8 cellular contexts compared by ENCODE assay signal in the genomic region with DNA sequence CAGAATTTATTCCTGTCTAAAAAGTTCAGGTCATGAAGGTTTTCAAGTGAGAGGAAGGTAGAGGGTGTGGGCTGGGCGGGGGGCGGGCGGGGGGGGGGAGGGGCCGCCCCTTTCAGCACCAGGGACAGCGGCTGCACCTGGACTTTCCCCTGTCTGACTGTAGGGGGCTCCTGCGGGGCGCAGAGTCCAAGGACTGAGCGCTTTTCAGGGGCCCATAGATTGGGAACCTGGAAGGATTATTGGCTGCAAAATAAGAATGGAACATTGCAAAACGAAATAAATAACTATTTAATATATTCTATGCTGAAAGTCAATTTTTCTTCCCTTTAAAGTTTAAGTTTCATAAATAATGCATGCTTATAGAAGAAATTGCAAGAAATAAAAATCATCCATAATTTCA. TPM values are rescaled to one million over a fixed set of nuclear protein-coding genes. Genes with fewer than 3 reads are reported as not detected.
DNase-seq lines count a peak whose midpoint lies in the region; ATAC-seq, FAIRE-seq and TF ChIP-seq lines count a peak whose summit lies in the region.

No MANE protein-coding gene starts in this region.

- CTCF ChIA-PET in GM12878 (lab: Yijun Ruan, JAX) = no interaction called here

- no peak overlapping the region for H3K4me3 Mint-ChIP-seq in activated T-helper 1 cell treated with anti-CD3 and anti-CD28 coated beads, Interleukin-12 subunit alpha, Interleukin-12 subunit beta, Interleukin-2, Interleukin-4 antibody, amounts not matched to agents 30 ng/mL and 10 ng/mL and 1 ng/mL, durations not matched to agents 14 hours and 24 hours and 36 hours

- H3K9ac ChIP-seq in GM12878 (ENCODE audit: control insufficient read depth, insufficient read depth, low read length) = no peak overlapping the region

- ATAC-seq in GM12878 (no peak), GM21528 (IDR thresholded peaks at IDR 0.05; ENCODE audit: low FRiP score, unreplicated experiment) (no peak)

- peak in 2 of 3 experiments; percentile 9 to 43; a peak in 2 of 6 replicates for TF ChIP-seq CTCF in GM12878 (IDR thresholded peaks at IDR 0.05 in 2 of 3, conservative IDR thresholded peaks at IDR 0.05 in 1 of 3; ENCODE audit: control insufficient read depth in 2 of 3, extremely low read depth in 1 of 3, insufficient read depth in 1 of 3, low read depth in 3 of 3, low read length in 3 of 3)
- TF ChIP-seq CTCF in retinal pigment epithelial cell (conservative IDR thresholded peaks at IDR 0.05; ENCODE audit: low read depth, low read length) = peak; percentile 30
- TF ChIP-seq CTCF in GM20000 (IDR thresholded peaks at IDR 0.05; ENCODE audit: extremely low read depth, missing control alignments) = no peak

- SMC1A ChIA-PET in GM12878 (lab: Charles Lee; ENCODE audit: uncharacterized antibody, unreplicated experiment) = no interaction called here

- no TSS peak for BruUV-seq in GM12878 (replicated peaks; lab: Mats Ljungman, UMichigan)

- no peaks in the 10 kb centered on the region for H3K9me3 Mint-ChIP-seq in activated T-helper 1 cell treated with anti-CD3 and anti-CD28 coated beads, Interleukin-12 subunit alpha, Interleukin-12 subunit beta, Interleukin-2, Interleukin-4 antibody, amounts not matched to agents 30 ng/mL and 10 ng/mL and 1 ng/mL, durations not matched to agents 14 hours and 24 hours and 36 hours

- no peak for TF ChIP-seq POLR2A in GM12878 (IDR thresholded peaks at IDR 0.05; ENCODE audit: low read depth, low read length)

- H3K9me3 ChIP-seq in GM12878 (replicated peaks; ENCODE audit: control insufficient read depth, insufficient read depth, low read length) = no peaks in the 10 kb centered on the region

- H4K20me1 ChIP-seq in GM12878 (ENCODE audit: control insufficient read depth, insufficient read depth) = no peaks in the 10 kb centered on the region

- WGBS in GM12878 (ENCODE audit: insufficient coverage, insufficient replicate concordance, low lambda C conversion rate, missing lambda C conversion rate) = 0% methylated on average over 1 of the region's 9 CpGs

- H3K4me1 ChIP-seq in GM12878 (ENCODE audit: control insufficient read depth, insufficient read depth, low read length) = no peaks in the 10 kb centered on the region

- H3K36me3 Mint-ChIP-seq in activated T-helper 1 cell treated with anti-CD3 and anti-CD28 coated beads, Interleukin-12 subunit alpha, Interleukin-12 subunit beta, Interleukin-2, Interleukin-4 antibody, amounts not matched to agents 30 ng/mL and 10 ng/mL and 1 ng/mL, durations not matched to agents 14 hours and 24 hours and 36 hours (ENCODE audit: low read depth) = no peaks in the 10 kb centered on the region

- RAD21 ChIA-PET in GM12878 (lab: Charles Lee; ENCODE audit: unreplicated experiment) = interaction anchor here (0.9 kb wide), 1 partner anchor 551 kb away, joined by 3 read pairs; no protein-coding TSS in a partner anchor

- H3K27ac Mint-ChIP-seq in activated T-helper 1 cell treated with anti-CD3 and anti-CD28 coated beads, Interleukin-12 subunit alpha, Interleukin-12 subunit beta, Interleukin-2, Interleukin-4 antibody, amounts not matched to agents 30 ng/mL and 10 ng/mL and 1 ng/mL, durations not matched to agents 14 hours and 24 hours and 36 hours = no peak overlapping the region

- no peak for FAIRE-seq in GM12878 (lab: Jason Lieb, UNC)

- POLR2A ChIA-PET in GM12878 (lab: Charles Lee) = no interaction called here

- in situ Hi-C loops in GM12878 (cut with MboI) = loop anchor here (25.0 kb wide), 1 partner anchor 755 kb away; no protein-coding TSS in a partner anchor

- H3K4me2 ChIP-seq in GM12878 (ENCODE audit: control insufficient read depth, insufficient read depth) = no peak overlapping the region

- no peak overlapping the region for H2AFZ ChIP-seq in GM12878 (ENCODE audit: control insufficient read depth, low read depth, low read length)

- no peaks in the 10 kb centered on the region; a peak in 1 of 4 replicates for H3K27me3 ChIP-seq in GM12878 (replicated peaks in 1 of 2; ENCODE audit: control insufficient read depth in 2 of 2, insufficient read depth in 2 of 2, low read length in 1 of 2)

- DNase-seq in activated T-helper 1 cell treated with Interleukin-2 at 50 U/mL for 16 hours (ENCODE audit: low read depth) (peak; percentile 16), NCI-H460 (ENCODE audit: extremely low read depth, low read depth) (peak; percentile 15), GM12878 (ENCODE audit: low read depth, low spot score) (peak; percentile 3), retinal pigment epithelial cell (ENCODE audit: low read depth) (no peak), pons (ENCODE audit: low spot score) (no peak), GM20000 (ENCODE audit: low spot score) (no peak)
- DNase-seq in activated T-helper 1 cell treated with anti-CD3 and anti-CD28 coated beads, Interleukin-12 subunit alpha, Interleukin-12 subunit beta, Interleukin-2, Interleukin-4 antibody, amounts not matched to agents 30 ng/mL and 10 ng/mL and 1 ng/mL, durations not matched to agents 14 hours and 24 hours and 36 hours (ENCODE audit: low spot score) = no peak

- H3K79me2 ChIP-seq in GM12878 (ENCODE audit: control insufficient read depth, insufficient read depth, low read length) = no peaks in the 10 kb centered on the region

- H3K27me3 Mint-ChIP-seq in activated T-helper 1 cell treated with anti-CD3 and anti-CD28 coated beads, Interleukin-12 subunit alpha, Interleukin-12 subunit beta, Interleukin-2, Interleukin-4 antibody, amounts not matched to agents 30 ng/mL and 10 ng/mL and 1 ng/mL, durations not matched to agents 14 hours and 24 hours and 36 hours (ENCODE audit: insufficient read depth) = peaks cover 7% of the 10 kb centered on the region

- H3K4me3 ChIP-seq in GM12878 (no peak overlapping the region), retinal pigment epithelial cell (ENCODE audit: low read length) (no peak overlapping the region)

- no peaks in the 10 kb centered on the region for H3K4me1 Mint-ChIP-seq in activated T-helper 1 cell treated with anti-CD3 and anti-CD28 coated beads, Interleukin-12 subunit alpha, Interleukin-12 subunit beta, Interleukin-2, Interleukin-4 antibody, amounts not matched to agents 30 ng/mL and 10 ng/mL and 1 ng/mL, durations not matched to agents 14 hours and 24 hours and 36 hours (ENCODE audit: low read depth)

- peak; percentile 27; the same call in 1 of the 2 replicates for TF ChIP-seq RAD21 in GM12878 (IDR thresholded peaks at IDR 0.05; ENCODE audit: insufficient read depth, low read depth, low read length)

- no peak overlapping the region for H3K27ac ChIP-seq in GM12878 (ENCODE audit: control insufficient read depth, insufficient read depth)

- H3K36me3 ChIP-seq in GM12878 (ENCODE audit: control insufficient read depth in 2 of 2, insufficient read depth in 2 of 2, low read length in 1 of 2) = no peaks in the 10 kb centered on the region

- intact Hi-C loops in activated T-helper 1 cell treated with anti-CD3 and anti-CD28 coated beads, Interleukin-12 subunit alpha, Interleukin-12 subunit beta, Interleukin-2, Interleukin-4 antibody, amounts not matched to agents 30 ng/mL and 10 ng/mL and 1 ng/mL, durations not matched to agents 14 hours and 24 hours and 36 hours (cut with micrococcal nuclease) = no loop called here
- intact Hi-C loops in GM12878 (cut with micrococcal nuclease; ENCODE audit: unreplicated experiment) = loop anchor here (5.0 kb wide), 1 partner anchor 475 kb away; no protein-coding TSS in a partner anchor

- no peak for TF ChIP-seq EP300 in GM12878 (IDR thresholded peaks at IDR 0.05; ENCODE audit: borderline replicate concordance in 1 of 2, control insufficient read depth in 1 of 2, low read depth in 2 of 2, low read length in 2 of 2)

RNA-seq across cellular contexts. Expression of a gene that starts 8.9 kb away (rescaled TPM):
- not detected in 2 replicates for total RNA-seq in activated T-helper 1 cell treated with anti-CD3 and anti-CD28 coated beads, Interleukin-12 subunit alpha, Interleukin-12 subunit beta, Interleukin-2, Interleukin-4 antibody, amounts not matched to agents 30 ng/mL and 10 ng/mL and 1 ng/mL, durations not matched to agents 14 hours and 24 hours and 36 hours
- total RNA-seq in NCI-H460 (2014; rRNA removed; shearing (Covaris generic)) = 2.9 and 3.0 TPM in 2 replicates
- polyA plus RNA-seq in NCI-H460 (2014; cell fraction: nucleus; rRNA removed) = 8.6 and 14.4 TPM in 2 replicates
- total RNA-seq in GM12878 (2013; cell fraction: nucleolus; rRNA removed) = 0.50 and 0.56 TPM in 2 replicates
- 1.6 and 1.7 TPM in 2 replicates for total RNA-seq in GM12878 (2014; rRNA removed)
- total RNA-seq in GM12878 (2014; rRNA removed; fragmentation: Illumina TruSeq; extraction: Trizol) = 0.89 and 1.2 TPM in 2 replicates
- 2.4 and 2.9 TPM in 2 replicates for total RNA-seq in GM12878 (2021)
- polyA plus RNA-seq in GM12878 (2011; ENCODE audit: low read depth) = 0.45 TPM
- polyA plus RNA-seq in GM12878 (2011; rRNA removed) = 4.4 and 4.7 TPM in 2 replicates
- 3.1 and 5.0 TPM in 2 replicates for polyA plus RNA-seq in GM12878 (2011; cell fraction: cytosol; rRNA removed)
- 10.4 and 12.5 TPM in 2 replicates for polyA plus RNA-seq in GM12878 (2011; cell fraction: nucleus; rRNA removed)
- polyA plus RNA-seq in GM12878 (2012) = 0.81 and 0.93 TPM in 2 replicates
- polyA plus RNA-seq in GM12878 (2014; fragmentation: Illumina TruSeq; extraction: Trizol) = 1.1 and 1.5 TPM in 2 replicates
- under 1 TPM; 0.08 to 0.40 TPM for polyA plus RNA-seq in GM12878 (2014; fragmentation: Nextera tagmentation; extraction: Ambion mirVana)
- 3.3 and 3.4 TPM in 2 replicates for polyA plus RNA-seq in GM12878 (2014; rRNA removed)
- polyA plus RNA-seq in GM12878 (2016; fragmentation: Nextera tagmentation; extraction: Ambion mirVana) = 1 to 10 TPM; 1.2 TPM
- polyA minus RNA-seq in GM12878 (2011; rRNA and poly(A)+ RNA removed) = 5.9 and 6.2 TPM in 2 replicates
- 1.6 and 5.6 TPM in 2 replicates for polyA minus RNA-seq in GM12878 (2011; cell fraction: cytosol; rRNA and poly(A)+ RNA removed)
- polyA minus RNA-seq in GM12878 (2011; cell fraction: nucleus; rRNA and poly(A)+ RNA removed) = 5.7 and 9.9 TPM in 2 replicates

RNA-seq across cellular contexts. Expression of a gene that starts 16.8 kb away (rescaled TPM):
- total RNA-seq in activated T-helper 1 cell treated with anti-CD3 and anti-CD28 coated beads, Interleukin-12 subunit alpha, Interleukin-12 subunit beta, Interleukin-2, Interleukin-4 antibody, amounts not matched to agents 30 ng/mL and 10 ng/mL and 1 ng/mL, durations not matched to agents 14 hours and 24 hours and 36 hours = not detected in 2 replicates
- not detected in 2 replicates for total RNA-seq in NCI-H460 (2014; rRNA removed; shearing (Covaris generic))
- polyA plus RNA-seq in NCI-H460 (2014; cell fraction: nucleus; rRNA removed) = not detected in 2 replicates
- not detected in 2 replicates for total RNA-seq in GM12878 (2013; cell fraction: nucleolus; rRNA removed)
- total RNA-seq in GM12878 (2014; rRNA removed) (not detected in 2 replicates), GM12878 (2014; rRNA removed; fragmentation: Illumina TruSeq; extraction: Trizol) (not detected in 2 replicates), GM12878 (2021) (not detected in 2 replicates)
- polyA plus RNA-seq in GM12878 (2011; ENCODE audit: low read depth) = not detected
- polyA plus RNA-seq in GM12878 (2011; rRNA removed) (not detected in 2 replicates), GM12878 (2014; fragmentation: Illumina TruSeq; extraction: Trizol) (not detected in 2 replicates), GM12878 (2014; fragmentation: Nextera tagmentation; extraction: Ambion mirVana) (not detected), GM12878 (2014; rRNA removed) (not detected in 2 replicates), GM12878 (2016; fragmentation: Nextera tagmentation; extraction: Ambion mirVana) (not detected)
- polyA plus RNA-seq in GM12878 (2011; cell fraction: cytosol; rRNA removed) = not detected in 2 replicates
- polyA plus RNA-seq in GM12878 (2011; cell fraction: nucleus; rRNA removed) = not detected in 2 replicates
- not detected in 2 replicates for polyA plus RNA-seq in GM12878 (2012)
- not detected in 2 replicates for polyA minus RNA-seq in GM12878 (2011; rRNA and poly(A)+ RNA removed)
- not detected in 2 replicates for polyA minus RNA-seq in GM12878 (2011; cell fraction: cytosol; rRNA and poly(A)+ RNA removed)
- not detected in 2 replicates for polyA minus RNA-seq in GM12878 (2011; cell fraction: nucleus; rRNA and poly(A)+ RNA removed)

RNA-seq across cellular contexts. Expression of a gene that starts 41.1 kb away (rescaled TPM):
- total RNA-seq in activated T-helper 1 cell treated with anti-CD3 and anti-CD28 coated beads, Interleukin-12 subunit alpha, Interleukin-12 subunit beta, Interleukin-2, Interleukin-4 antibody, amounts not matched to agents 30 ng/mL and 10 ng/mL and 1 ng/mL, durations not matched to agents 14 hours and 24 hours and 36 hours = not detected in 2 replicates
- total RNA-seq in NCI-H460 (2014; rRNA removed; shearing (Covaris generic)) = not detected in 2 replicates
- polyA plus RNA-seq in NCI-H460 (2014; cell fraction: nucleus; rRNA removed) = 0.86 TPM in 1 of 2 replicates, not detected in the other
- 0.65 and 0.69 TPM in 2 replicates for total RNA-seq in GM12878 (2013; cell fraction: nucleolus; rRNA removed)
- total RNA-seq in GM12878 (2014; rRNA removed) (not detected in 2 replicates), GM12878 (2014; rRNA removed; fragmentation: Illumina TruSeq; extraction: Trizol) (not detected in 2 replicates), GM12878 (2021) (not detected in 2 replicates)
- 0.14 TPM for polyA plus RNA-seq in GM12878 (2011; ENCODE audit: low read depth)
- polyA plus RNA-seq in GM12878 (2011; rRNA removed) (0.20 TPM in 2 replicates), GM12878 (2014; fragmentation: Illumina TruSeq; extraction: Trizol) (not detected in 2 replicates), GM12878 (2014; fragmentation: Nextera tagmentation; extraction: Ambion mirVana) (not detected), GM12878 (2014; rRNA removed) (0.12 TPM in 1 of 2 replicates, not detected in the other), GM12878 (2016; fragmentation: Nextera tagmentation; extraction: Ambion mirVana) (not detected)
- polyA plus RNA-seq in GM12878 (2011; cell fraction: cytosol; rRNA removed) = 0.28 and 0.30 TPM in 2 replicates
- 3.6 and 3.7 TPM in 2 replicates for polyA plus RNA-seq in GM12878 (2011; cell fraction: nucleus; rRNA removed)
- 0.07 and 0.25 TPM in 2 replicates for polyA plus RNA-seq in GM12878 (2012)
- 0.15 and 0.37 TPM in 2 replicates for polyA minus RNA-seq in GM12878 (2011; rRNA and poly(A)+ RNA removed)
- polyA minus RNA-seq in GM12878 (2011; cell fraction: cytosol; rRNA and poly(A)+ RNA removed) = not detected in 2 replicates
- polyA minus RNA-seq in GM12878 (2011; cell fraction: nucleus; rRNA and poly(A)+ RNA removed) = 0.96 and 1.5 TPM in 2 replicates

Comparison
In these comparisons a context has a peak if more than half of its experiments do, and no peak if none do; other contexts are left out.
1. DNase-seq: peak in activated T-helper 1 cell treated with Interleukin-2 at 50 U/mL for 16 hours (single experiment), NCI-H460 (single experiment) and GM12878 (single experiment); none in activated T-helper 1 cell treated with anti-CD3 and anti-CD28 coated beads, Interleukin-12 subunit alpha, Interleukin-12 subunit beta, Interleukin-2, Interleukin-4 antibody, amounts not matched to agents 30 ng/mL and 10 ng/mL and 1 ng/mL, durations not matched to agents 14 hours and 24 hours and 36 hours (single experiment), retinal pigment epithelial cell (single experiment), pons (single experiment) and GM20000 (single experiment).